Comparison of ENCODE assay signal across 1 cellular context in the genomic region with DNA sequence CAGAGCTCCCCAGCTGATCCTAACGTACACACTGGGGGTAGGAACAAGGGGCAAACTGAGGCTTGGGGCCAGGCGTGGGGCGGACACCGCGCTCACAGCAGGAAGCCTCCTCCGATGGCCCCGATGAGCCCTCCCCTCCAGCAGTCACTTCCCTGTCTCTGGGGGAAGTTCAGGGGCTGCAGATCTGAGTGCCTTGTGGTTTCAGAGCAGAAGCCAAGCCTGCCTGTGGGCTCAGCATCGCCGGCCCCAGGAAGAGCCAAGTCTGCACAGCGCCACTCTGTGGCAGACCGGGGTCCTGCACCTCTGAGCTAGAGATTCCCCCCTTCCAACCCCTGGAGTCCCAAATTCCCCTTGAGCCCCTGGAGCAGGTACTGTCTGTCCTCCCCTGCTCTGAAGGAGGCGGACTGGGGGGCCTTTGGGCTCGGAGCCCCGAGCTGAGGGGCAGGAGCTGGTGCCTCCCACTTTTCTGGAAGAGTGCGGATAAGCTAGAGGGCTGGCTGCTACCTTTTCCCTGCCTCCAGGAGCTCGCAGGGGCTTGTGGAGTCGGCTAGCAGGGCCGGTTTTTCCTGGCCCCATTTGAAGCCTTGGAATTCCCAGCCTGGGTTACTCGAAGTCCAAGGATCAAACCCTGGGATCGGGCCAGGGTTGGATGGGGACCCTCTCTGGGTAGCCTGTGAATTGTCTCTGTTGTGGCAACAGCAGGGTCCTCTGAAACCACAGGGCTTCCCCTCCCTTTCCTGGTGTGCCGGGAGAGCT.
A peak's percentile ranks its signal among the peaks of the same experiment; 100 is the strongest.
TF ChIP-seq lines count a peak whose summit lies in the region.

No MANE protein-coding gene starts in this region.

TF ChIP-seq in WTC11, 78 proteins besides CTCF, POLR2A, EP300 and RAD21 (continued from another document):
- TF ChIP-seq, protein P1, sequence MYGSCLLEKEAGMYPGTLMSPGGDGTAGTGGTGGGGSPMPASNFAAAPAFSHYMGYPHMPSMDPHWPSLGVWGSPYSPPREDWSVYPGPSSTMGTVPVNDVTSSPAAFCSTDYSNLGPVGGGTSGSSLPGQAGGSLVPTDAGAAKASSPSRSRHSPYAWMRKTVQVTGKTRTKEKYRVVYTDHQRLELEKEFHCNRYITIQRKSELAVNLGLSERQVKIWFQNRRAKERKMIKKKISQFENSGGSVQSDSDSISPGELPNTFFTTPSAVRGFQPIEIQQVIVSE (CRISPR knock-in tag; IDR thresholded peaks at IDR 0.05; ENCODE audit: borderline replicate concordance) = no peak
- TF ChIP-seq GTF2I (CRISPR knock-in tag; conservative IDR thresholded peaks at IDR 0.05) (no peak), ZBTB21 (CRISPR knock-in tag; IDR thresholded peaks at IDR 0.05; ENCODE audit: borderline replicate concordance) (no peak), CREB1 (CRISPR knock-in tag; IDR thresholded peaks at IDR 0.05) (no peak), ATF1 (CRISPR knock-in tag; IDR thresholded peaks at IDR 0.05) (no peak)
- TF ChIP-seq, protein P2, sequence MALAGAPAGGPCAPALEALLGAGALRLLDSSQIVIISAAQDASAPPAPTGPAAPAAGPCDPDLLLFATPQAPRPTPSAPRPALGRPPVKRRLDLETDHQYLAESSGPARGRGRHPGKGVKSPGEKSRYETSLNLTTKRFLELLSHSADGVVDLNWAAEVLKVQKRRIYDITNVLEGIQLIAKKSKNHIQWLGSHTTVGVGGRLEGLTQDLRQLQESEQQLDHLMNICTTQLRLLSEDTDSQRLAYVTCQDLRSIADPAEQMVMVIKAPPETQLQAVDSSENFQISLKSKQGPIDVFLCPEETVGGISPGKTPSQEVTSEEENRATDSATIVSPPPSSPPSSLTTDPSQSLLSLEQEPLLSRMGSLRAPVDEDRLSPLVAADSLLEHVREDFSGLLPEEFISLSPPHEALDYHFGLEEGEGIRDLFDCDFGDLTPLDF (CRISPR knock-in tag; IDR thresholded peaks at IDR 0.05) = no peak
- TF ChIP-seq, protein P3, sequence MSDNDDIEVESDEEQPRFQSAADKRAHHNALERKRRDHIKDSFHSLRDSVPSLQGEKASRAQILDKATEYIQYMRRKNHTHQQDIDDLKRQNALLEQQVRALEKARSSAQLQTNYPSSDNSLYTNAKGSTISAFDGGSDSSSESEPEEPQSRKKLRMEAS (CRISPR knock-in tag; IDR thresholded peaks at IDR 0.05) = 0 out of 2 replicates have a peak, but pooled peaks have one; percentile 56
TF ChIP-seq in WTC11: peak in this region for 5.
